Comparison of ENCODE assay signal across 1 cellular context in genomic region chr7:154646126-154647013, GRCh38.
TF ChIP-seq lines count a peak whose summit lies in the region.

No MANE protein-coding gene starts in this region.

TF ChIP-seq in K562, 482 proteins besides CTCF, POLR2A, EP300 and RAD21 (continued from another document):
- TF ChIP-seq MAFG (tag; conservative IDR thresholded peaks at IDR 0.05): peak; percentile 30; the same call in 1 of the 2 replicates
- TF ChIP-seq CBFA2T3 (IDR thresholded peaks at IDR 0.05): peak; percentile 80
- TF ChIP-seq NFE2 (IDR thresholded peaks at IDR 0.05; ENCODE audit: low read depth): peak; percentile 55
- peak; percentile 48; the same call in 1 of the 2 replicates for TF ChIP-seq MTA2 (IDR thresholded peaks at IDR 0.05; ENCODE audit: low read depth)
- peak; percentile 22; the same call in 1 of the 2 replicates for TF ChIP-seq DPF2 (IDR thresholded peaks at IDR 0.05)
- TF ChIP-seq NFIX (CRISPR knock-in tag; IDR thresholded peaks at IDR 0.05; ENCODE audit: low read depth): no peak
- peak; percentile 34; the same call in 1 of the 2 replicates for TF ChIP-seq STAT5A (IDR thresholded peaks at IDR 0.05; ENCODE audit: borderline replicate concordance, low read length)
- no peak for TF ChIP-seq RBM25 (IDR thresholded peaks at IDR 0.05; ENCODE audit: low read depth, low read length, severe bottlenecking)
- peak; percentile 74 for TF ChIP-seq TAL1 (IDR thresholded peaks at IDR 0.05)
- peak; percentile 66; the same call in 1 of the 2 replicates for TF ChIP-seq ZNF175 (CRISPR knock-in tag; IDR thresholded peaks at IDR 0.05; ENCODE audit: low read depth)
- no peak for TF ChIP-seq XRCC5 (IDR thresholded peaks at IDR 0.05; ENCODE audit: low read depth, low read length)
- TF ChIP-seq NRF1 (conservative IDR thresholded peaks at IDR 0.05 in 1 of 2, IDR thresholded peaks at IDR 0.05 in 1 of 2): peak; percentile 75 to 79
- peak; percentile 29; the same call in 1 of the 2 replicates for TF ChIP-seq NCOR1 (IDR thresholded peaks at IDR 0.05)
- TF ChIP-seq ZBTB1 (CRISPR knock-in tag; IDR thresholded peaks at IDR 0.05; ENCODE audit: borderline replicate concordance, low read depth): no peak
- TF ChIP-seq NEUROD1 (IDR thresholded peaks at IDR 0.05; ENCODE audit: borderline replicate concordance, low read depth, low read length, partially characterized antibody): no peak
- TF ChIP-seq TRIM28 (IDR thresholded peaks at IDR 0.05): no peak
- peak; percentile 52 to 53; a peak in 2 of 4 replicates for TF ChIP-seq TRIM24 (IDR thresholded peaks at IDR 0.05)
- peak; percentile 56; the same call in 1 of the 2 replicates for TF ChIP-seq CEBPB (tag; IDR thresholded peaks at IDR 0.05)
- no peak for TF ChIP-seq TFAM (CRISPR knock-in tag; conservative IDR thresholded peaks at IDR 0.05)
- TF ChIP-seq PTBP1 (IDR thresholded peaks at IDR 0.05; ENCODE audit: low read depth, low read length): no peak
- TF ChIP-seq BACH1 (tag; IDR thresholded peaks at IDR 0.05): no peak
- TF ChIP-seq TCF3 (CRISPR knock-in tag; IDR thresholded peaks at IDR 0.05): peak; percentile 82
- no peak for TF ChIP-seq ZNF436 (CRISPR knock-in tag; IDR thresholded peaks at IDR 0.05)
- peak; percentile 73 for TF ChIP-seq CBFA2T2 (conservative IDR thresholded peaks at IDR 0.05)
- no peak for TF ChIP-seq ZBTB43 (CRISPR knock-in tag; IDR thresholded peaks at IDR 0.05)
- TF ChIP-seq ZNF316 (IDR thresholded peaks at IDR 0.05): 0 out of 2 replicates have a peak, but pooled peaks have one; percentile 1
- peak; percentile 73 for TF ChIP-seq TEAD4 (IDR thresholded peaks at IDR 0.05; ENCODE audit: low read length)
- TF ChIP-seq TEAD4 (CRISPR knock-in tag; IDR thresholded peaks at IDR 0.05; ENCODE audit: borderline replicate concordance): no peak
- TF ChIP-seq RBM14 (IDR thresholded peaks at IDR 0.05; ENCODE audit: borderline replicate concordance, insufficient read depth, low read depth, low read length): no peak
- TF ChIP-seq SAP30 (IDR thresholded peaks at IDR 0.05; ENCODE audit: borderline replicate concordance, insufficient read depth, low read depth, low read length, poor library complexity, severe bottlenecking): no peak
- TF ChIP-seq, protein P1, sequence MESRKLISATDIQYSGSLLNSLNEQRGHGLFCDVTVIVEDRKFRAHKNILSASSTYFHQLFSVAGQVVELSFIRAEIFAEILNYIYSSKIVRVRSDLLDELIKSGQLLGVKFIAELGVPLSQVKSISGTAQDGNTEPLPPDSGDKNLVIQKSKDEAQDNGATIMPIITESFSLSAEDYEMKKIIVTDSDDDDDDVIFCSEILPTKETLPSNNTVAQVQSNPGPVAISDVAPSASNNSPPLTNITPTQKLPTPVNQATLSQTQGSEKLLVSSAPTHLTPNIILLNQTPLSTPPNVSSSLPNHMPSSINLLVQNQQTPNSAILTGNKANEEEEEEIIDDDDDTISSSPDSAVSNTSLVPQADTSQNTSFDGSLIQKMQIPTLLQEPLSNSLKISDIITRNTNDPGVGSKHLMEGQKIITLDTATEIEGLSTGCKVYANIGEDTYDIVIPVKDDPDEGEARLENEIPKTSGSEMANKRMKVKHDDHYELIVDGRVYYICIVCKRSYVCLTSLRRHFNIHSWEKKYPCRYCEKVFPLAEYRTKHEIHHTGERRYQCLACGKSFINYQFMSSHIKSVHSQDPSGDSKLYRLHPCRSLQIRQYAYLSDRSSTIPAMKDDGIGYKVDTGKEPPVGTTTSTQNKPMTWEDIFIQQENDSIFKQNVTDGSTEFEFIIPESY (CRISPR knock-in tag; IDR thresholded peaks at IDR 0.05): no peak
- TF ChIP-seq, protein P2, sequence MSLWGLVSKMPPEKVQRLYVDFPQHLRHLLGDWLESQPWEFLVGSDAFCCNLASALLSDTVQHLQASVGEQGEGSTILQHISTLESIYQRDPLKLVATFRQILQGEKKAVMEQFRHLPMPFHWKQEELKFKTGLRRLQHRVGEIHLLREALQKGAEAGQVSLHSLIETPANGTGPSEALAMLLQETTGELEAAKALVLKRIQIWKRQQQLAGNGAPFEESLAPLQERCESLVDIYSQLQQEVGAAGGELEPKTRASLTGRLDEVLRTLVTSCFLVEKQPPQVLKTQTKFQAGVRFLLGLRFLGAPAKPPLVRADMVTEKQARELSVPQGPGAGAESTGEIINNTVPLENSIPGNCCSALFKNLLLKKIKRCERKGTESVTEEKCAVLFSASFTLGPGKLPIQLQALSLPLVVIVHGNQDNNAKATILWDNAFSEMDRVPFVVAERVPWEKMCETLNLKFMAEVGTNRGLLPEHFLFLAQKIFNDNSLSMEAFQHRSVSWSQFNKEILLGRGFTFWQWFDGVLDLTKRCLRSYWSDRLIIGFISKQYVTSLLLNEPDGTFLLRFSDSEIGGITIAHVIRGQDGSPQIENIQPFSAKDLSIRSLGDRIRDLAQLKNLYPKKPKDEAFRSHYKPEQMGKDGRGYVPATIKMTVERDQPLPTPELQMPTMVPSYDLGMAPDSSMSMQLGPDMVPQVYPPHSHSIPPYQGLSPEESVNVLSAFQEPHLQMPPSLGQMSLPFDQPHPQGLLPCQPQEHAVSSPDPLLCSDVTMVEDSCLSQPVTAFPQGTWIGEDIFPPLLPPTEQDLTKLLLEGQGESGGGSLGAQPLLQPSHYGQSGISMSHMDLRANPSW (CRISPR knock-in tag; IDR thresholded peaks at IDR 0.05): no peak
- TF ChIP-seq CTBP1 (IDR thresholded peaks at IDR 0.05; ENCODE audit: borderline replicate concordance): no peak
- TF ChIP-seq ZEB2 (IDR thresholded peaks at IDR 0.05): peak; percentile 61
- no peak for TF ChIP-seq MCM3 (IDR thresholded peaks at IDR 0.05)
TF ChIP-seq in K562: peak in this region for 19.
